ENCODE assay signal across 19 cellular contexts in genomic region chr15:100780208-100780800, GRCh38.
DNase-seq lines count a peak whose midpoint lies in the region; ATAC-seq and TF ChIP-seq lines count a peak whose summit lies in the region.
"Had no signal": no experiment of that assay in that cellular context is flagged by ENCODE, and none has a peak within 500 bp of the region (broad histone marks: within the 10 kb centered on the region; RNA-seq: fewer than 3 reads in every experiment).

No MANE protein-coding gene starts in this region.

- H3K9me3 ChIP-seq in right atrium auricular region (no peaks in the 10 kb centered on the region), right cardiac atrium (ENCODE audit: control insufficient read depth, low read length) (no peaks in the 10 kb centered on the region), lung (ENCODE audit: control insufficient read depth in 2 of 2, insufficient read depth in 1 of 2, low read length in 1 of 2) (peaks cover 0 to 5% of the 10 kb centered on the region in 2 donors), upper lobe of right lung (no peaks in the 10 kb centered on the region), WERI-Rb-1 (ENCODE audit: severe bottlenecking) (no peaks in the 10 kb centered on the region)
- H3K9me3 ChIP-seq: BE2C had no signal

- H3K27me3 ChIP-seq in right atrium auricular region (no peaks in the 10 kb centered on the region), right cardiac atrium (ENCODE audit: control insufficient read depth, insufficient read depth) (no peaks in the 10 kb centered on the region), lung (ENCODE audit: control insufficient read depth, insufficient read depth) (peaks cover 4% of the 10 kb centered on the region), upper lobe of right lung (no peaks in the 10 kb centered on the region), WERI-Rb-1 (ENCODE audit: insufficient read depth, low read depth, severe bottlenecking) (no peaks in the 10 kb centered on the region)
- H3K27me3 ChIP-seq: BE2C had no signal

- H3K4me3 ChIP-seq in right atrium auricular region (no peak overlapping the region), right cardiac atrium (ENCODE audit: low read length) (no peak overlapping the region), lung (no peak overlapping the region), upper lobe of right lung (no peak overlapping the region), WERI-Rb-1 (ENCODE audit: low read depth, low read length) (no peak overlapping the region)

- intact Hi-C loops in right cardiac atrium (cut with DNase I): no loop called here
- intact Hi-C loops in activated T-helper 2 cell treated with anti-CD3 and anti-CD28 coated beads, Interferon-gamma antibody, Interleukin-2, Interleukin-4, amounts not matched to agents 10 μg/mL and 5 μg/mL and 100 μg/mL, durations not matched to agents 14 hours and 24 hours and 36 hours (cut with micrococcal nuclease): no loop called here
- intact Hi-C loops in upper lobe of right lung (cut with DNase I): no loop called here

- DNase-seq in right atrium auricular region (ENCODE audit: low spot score): peak; percentile 32
- DNase-seq in right cardiac atrium: no peak
- peak; percentile 2 for DNase-seq in activated T-helper 2 cell treated with anti-CD3 and anti-CD28 coated beads, Interferon-gamma antibody, Interleukin-2, Interleukin-4, amounts not matched to agents 10 μg/mL and 5 μg/mL and 100 μg/mL, durations not matched to agents 14 hours and 24 hours and 36 hours (ENCODE audit: low spot score)
- peak; percentile 24 for DNase-seq in lung (ENCODE audit: low spot score)
- peak; percentile 38 for DNase-seq in upper lobe of right lung
- no peak for DNase-seq in WERI-Rb-1
- DNase-seq: ACHN, BE2C, DND-41, GF-D8, KBM-7, NCI-H1048, NCI-H1694, NCI-H446, NCI-H774, SHP77 treated with DMSO at 0.1 percent for 48 hours had no signal

- no peaks in the 10 kb centered on the region for H3K27me3 Mint-ChIP-seq in activated T-helper 2 cell treated with anti-CD3 and anti-CD28 coated beads, Interferon-gamma antibody, Interleukin-2, Interleukin-4, amounts not matched to agents 10 μg/mL and 5 μg/mL and 100 μg/mL, durations not matched to agents 14 hours and 24 hours and 36 hours (ENCODE audit: low read depth)

- H3K27ac ChIP-seq in right atrium auricular region (no peak overlapping the region), right cardiac atrium (ENCODE audit: low read length) (no peak overlapping the region), lung (ENCODE audit: low read depth in 1 of 2, low read length in 1 of 2) (no peak overlapping the region), upper lobe of right lung (no peak overlapping the region), WERI-Rb-1 (no peak overlapping the region)

- ATAC-seq in right cardiac atrium (no peak), lung (ENCODE audit: insufficient read depth, low FRiP score) (no peak), upper lobe of right lung (no peak), GM19351 (IDR thresholded peaks at IDR 0.05; ENCODE audit: unreplicated experiment) (no peak), GM21619 (IDR thresholded peaks at IDR 0.05; ENCODE audit: unreplicated experiment) (no peak)
- ATAC-seq: CD8-positive, alpha-beta T cell had no signal

- TF ChIP-seq CTCF in right atrium auricular region (IDR thresholded peaks at IDR 0.05): no peak
- TF ChIP-seq CTCF in lung (IDR thresholded peaks at IDR 0.05; ENCODE audit: control extremely low read depth, extremely low read depth): no peak
- TF ChIP-seq CTCF in upper lobe of right lung (IDR thresholded peaks at IDR 0.05): no peak
- TF ChIP-seq CTCF in WERI-Rb-1 (IDR thresholded peaks at IDR 0.05; ENCODE audit: low read depth, low read length): no peak

- no peak overlapping the region for H3K4me3 Mint-ChIP-seq in activated T-helper 2 cell treated with anti-CD3 and anti-CD28 coated beads, Interferon-gamma antibody, Interleukin-2, Interleukin-4, amounts not matched to agents 10 μg/mL and 5 μg/mL and 100 μg/mL, durations not matched to agents 14 hours and 24 hours and 36 hours (ENCODE audit: low read depth)
- H3K4me3 Mint-ChIP-seq: CD8-positive, alpha-beta T cell had no signal

- WGBS in right cardiac atrium: 93% methylated on average over 13 of the region's 13 CpGs
- WGBS in lung, 2 donors: 95% methylated on average over 13 of the region's 13 CpGs

- H3K4me1 ChIP-seq in right atrium auricular region (no peaks in the 10 kb centered on the region), right cardiac atrium (ENCODE audit: control insufficient read depth, insufficient read depth, low read length) (no peaks in the 10 kb centered on the region), lung (ENCODE audit: control insufficient read depth in 2 of 2, insufficient read depth in 2 of 2, low read length in 2 of 2) (no peaks in the 10 kb centered on the region), upper lobe of right lung (no peaks in the 10 kb centered on the region)

- H3K36me3 ChIP-seq in right atrium auricular region: no peaks in the 10 kb centered on the region
- H3K36me3 ChIP-seq in lung (ENCODE audit: control insufficient read depth in 2 of 2, insufficient read depth in 2 of 2, low read length in 2 of 2): no peaks in the 10 kb centered on the region
- no peaks in the 10 kb centered on the region for H3K36me3 ChIP-seq in upper lobe of right lung
- no peaks in the 10 kb centered on the region for H3K36me3 ChIP-seq in WERI-Rb-1
- H3K36me3 ChIP-seq: BE2C had no signal

- H3K9me3 Mint-ChIP-seq in activated T-helper 2 cell treated with anti-CD3 and anti-CD28 coated beads, Interferon-gamma antibody, Interleukin-2, Interleukin-4, amounts not matched to agents 10 μg/mL and 5 μg/mL and 100 μg/mL, durations not matched to agents 14 hours and 24 hours and 36 hours: no peaks in the 10 kb centered on the region

- no peaks in the 10 kb centered on the region for H3K4me1 Mint-ChIP-seq in activated T-helper 2 cell treated with anti-CD3 and anti-CD28 coated beads, Interferon-gamma antibody, Interleukin-2, Interleukin-4, amounts not matched to agents 10 μg/mL and 5 μg/mL and 100 μg/mL, durations not matched to agents 14 hours and 24 hours and 36 hours (ENCODE audit: low read depth)

- no peaks in the 10 kb centered on the region for H3K36me3 Mint-ChIP-seq in activated T-helper 2 cell treated with anti-CD3 and anti-CD28 coated beads, Interferon-gamma antibody, Interleukin-2, Interleukin-4, amounts not matched to agents 10 μg/mL and 5 μg/mL and 100 μg/mL, durations not matched to agents 14 hours and 24 hours and 36 hours (ENCODE audit: low read depth)
- H3K36me3 Mint-ChIP-seq: CD8-positive, alpha-beta T cell had no signal

- H3K27ac Mint-ChIP-seq in activated T-helper 2 cell treated with anti-CD3 and anti-CD28 coated beads, Interferon-gamma antibody, Interleukin-2, Interleukin-4, amounts not matched to agents 10 μg/mL and 5 μg/mL and 100 μg/mL, durations not matched to agents 14 hours and 24 hours and 36 hours: no peak overlapping the region
- H3K27ac Mint-ChIP-seq: CD8-positive, alpha-beta T cell had no signal

Comparison
In these comparisons a context has a peak if more than half of its experiments do, and no peak if none do; other contexts are left out.
1. DNase-seq: peak in right atrium auricular region (single experiment), activated T-helper 2 cell treated with anti-CD3 and anti-CD28 coated beads, Interferon-gamma antibody, Interleukin-2, Interleukin-4, amounts not matched to agents 10 μg/mL and 5 μg/mL and 100 μg/mL, durations not matched to agents 14 hours and 24 hours and 36 hours (single experiment), lung (single experiment) and upper lobe of right lung (single experiment); none in right cardiac atrium (0 of 3) and WERI-Rb-1 (single experiment).